Comparison of ENCODE assay signal across 19 cellular contexts in genomic region chr7:37952240-37952639, GRCh38. TPM values are rescaled to one million over a fixed set of nuclear protein-coding genes. Genes with fewer than 3 reads are reported as not detected.
"Had no signal": no experiment of that assay in that cellular context is flagged by ENCODE, and none has a peak within 500 bp of the region (broad histone marks: within the 10 kb centered on the region; RNA-seq: fewer than 3 reads in every experiment).

No MANE protein-coding gene starts in this region.

- H3K27ac ChIP-seq: gastroesophageal sphincter, heart left ventricle, left lung had no signal

- DNase-seq: activated CD4-positive, alpha-beta memory T cell treated with anti-CD3 and anti-CD28 coated beads, Interleukin-2, amount 10 ng/mL, durations not matched to agents 7 days and 5 days; activated CD4-positive, alpha-beta T cell treated with anti-CD3 and anti-CD28 coated beads for 36 hours; activated CD8-positive, alpha-beta memory T cell treated with anti-CD3 and anti-CD28 coated beads, Interleukin-2, amount 10 ng/mL, durations not matched to agents 7 days and 5 days; cerebellar nuclear complex; effector CD4-positive, alpha-beta T cell; heart left ventricle; kidney; left lung; mammary epithelial cell; occipital lobe; posterior cingulate gyrus; retina; stimulated activated CD4-positive, alpha-beta T cell treated with anti-CD3 and anti-CD28 coated beads, Interleukin-12 subunit alpha, Interleukin-12 subunit beta, amount 100 ng/mL, for 4 hours; stimulated activated CD4-positive, alpha-beta T cell treated with anti-CD3 and anti-CD28 coated beads, Interleukin-1b, Interleukin-23, amount 100 ng/mL, for 48 hours; stimulated activated CD8-positive, alpha-beta memory T cell treated with anti-CD3 and anti-CD28 coated beads, Interleukin-4, amount 100 ng/mL, for 48 hours; stimulated activated naive CD4-positive, alpha-beta T cell had no signal

- H3K4me3 ChIP-seq: gastroesophageal sphincter, heart left ventricle, left lung had no signal

- H3K27me3 ChIP-seq: gastroesophageal sphincter, heart left ventricle, left lung had no signal

- H3K9me3 ChIP-seq: gastroesophageal sphincter, heart left ventricle, left lung had no signal

- ATAC-seq: activated CD4-positive, alpha-beta T cell treated with anti-CD3 and anti-CD28 coated beads for 36 hours; activated CD8-positive, alpha-beta memory T cell treated with anti-CD3 and anti-CD28 coated beads, Interleukin-2, amount 10 ng/mL, durations not matched to agents 7 days and 5 days; esophagus mucosa; gastroesophageal sphincter; heart left ventricle; left lung; WTC11 had no signal

- H3K4me1 ChIP-seq: gastroesophageal sphincter, left lung had no signal

RNA-seq across cellular contexts. Expression of gene SFRP4, which starts 35.6 kb away (rescaled TPM):
- total RNA-seq: activated CD4-positive, alpha-beta memory T cell treated with anti-CD3 and anti-CD28 coated beads, Interleukin-2, amount 10 ng/mL, durations not matched to agents 7 days and 5 days; activated CD4-positive, alpha-beta T cell treated with anti-CD3 and anti-CD28 coated beads for 36 hours; activated CD8-positive, alpha-beta memory T cell treated with anti-CD3 and anti-CD28 coated beads, Interleukin-2, amount 10 ng/mL, durations not matched to agents 7 days and 5 days; esophagus mucosa; mammary epithelial cell had no signal
